ENCODE assay signal across 22 cellular contexts in genomic region chr2:30475542-30475941, GRCh38. TPM values are rescaled to one million over a fixed set of nuclear protein-coding genes. Genes with fewer than 3 reads are reported as not detected.
DNase-seq lines count a peak whose midpoint lies in the region; ATAC-seq and TF ChIP-seq lines count a peak whose summit lies in the region.
"Had no signal": no experiment of that assay in that cellular context is flagged by ENCODE, and none has a peak within 500 bp of the region (broad histone marks: within the 10 kb centered on the region; RNA-seq: fewer than 3 reads in every experiment).

No MANE protein-coding gene starts in this region.

- peak; percentile 15 for TF ChIP-seq CTCF in activated CD8-positive, alpha-beta T cell treated with anti-CD3 and anti-CD28 coated beads for 36 hours (IDR thresholded peaks at IDR 0.05)
- TF ChIP-seq CTCF in HFFc6 (IDR thresholded peaks at IDR 0.05) (peak; percentile 47), chondrocyte (IDR thresholded peaks at IDR 0.05) (peak; percentile 77), osteocyte (IDR thresholded peaks at IDR 0.05) (peak; percentile 49)

- DNase-seq in activated CD8-positive, alpha-beta T cell treated with anti-CD3 and anti-CD28 coated beads for 36 hours, result no peak
- no peak for DNase-seq in activated CD8-positive, alpha-beta T cell treated with anti-CD3 and anti-CD28 coated beads, Interleukin-2, amount 10 ng/mL, durations not matched to agents 7 days and 5 days
- DNase-seq in HFFc6 (no peak), chondrocyte (ENCODE audit: low spot score) (no peak), osteocyte (ENCODE audit: extremely low spot score, unreplicated experiment) (no peak), dermis blood vessel endothelial cell (no peak), NCI-H510A treated with DMSO at 0.1 percent for 48 hours (lab: John Stamatoyannopoulos, UW) (no peak)
- DNase-seq: activated CD4-positive, alpha-beta T cell treated with anti-CD3 and anti-CD28 coated beads, Interleukin-2, amount 50 U/mL, for 48 hours; activated naive CD4-positive, alpha-beta T cell treated with anti-CD3 and anti-CD28 coated beads for 36 hours; endodermal cell; GF-D8; mesendoderm; NCI-H1105 treated with DMSO at 0.1 percent for 48 hours; NCI-H2107; NCI-H524 treated with DMSO at 0.1 percent for 48 hours; SHP77; stimulated activated CD4-positive, alpha-beta T cell treated with anti-CD3 and anti-CD28 coated beads, Interleukin-4, amount 100 ng/mL, for 24 hours had no signal

- H3K4me3 Mint-ChIP-seq in activated CD8-positive, alpha-beta T cell treated with anti-CD3 and anti-CD28 coated beads for 36 hours, result no peak overlapping the region
- no peak overlapping the region for H3K4me3 Mint-ChIP-seq in activated CD8-positive, alpha-beta T cell treated with anti-CD3 and anti-CD28 coated beads, Interleukin-2, amount 10 ng/mL, durations not matched to agents 7 days and 5 days
- no peak overlapping the region for H3K4me3 Mint-ChIP-seq in HFFc6
- H3K4me3 Mint-ChIP-seq in chondrocyte (ENCODE audit: unreplicated experiment), result no peak overlapping the region
- H3K4me3 Mint-ChIP-seq in osteocyte (ENCODE audit: unreplicated experiment), result no peak overlapping the region
- H3K4me3 Mint-ChIP-seq: activated naive CD4-positive, alpha-beta T cell treated with anti-CD3 and anti-CD28 coated beads for 36 hours; CD14-positive monocyte; endodermal cell; natural killer cell treated with Interleukin-12 subunit alpha and Interleukin-12 subunit beta and Interleukin-15 and Interleukin-18, amount 100 ng/mL, for 72 hours; T-helper 1 cell treated with Interleukin-12 subunit alpha and Interleukin-12 subunit beta and Interleukin-4 antibody, amounts not matched to agents 30 μg/mL and 1 μg/mL, for 36 hours had no signal

- intact Hi-C loops in activated CD8-positive, alpha-beta T cell treated with anti-CD3 and anti-CD28 coated beads for 36 hours (cut with micrococcal nuclease), result no loop called here

- H3K27ac Mint-ChIP-seq in activated CD8-positive, alpha-beta T cell treated with anti-CD3 and anti-CD28 coated beads for 36 hours, result no peak overlapping the region
- H3K27ac Mint-ChIP-seq in activated CD8-positive, alpha-beta T cell treated with anti-CD3 and anti-CD28 coated beads, Interleukin-2, amount 10 ng/mL, durations not matched to agents 7 days and 5 days, result no peak overlapping the region
- H3K27ac Mint-ChIP-seq in HFFc6, result no peak overlapping the region
- no peak overlapping the region for H3K27ac Mint-ChIP-seq in chondrocyte (ENCODE audit: unreplicated experiment)
- no peak overlapping the region for H3K27ac Mint-ChIP-seq in osteocyte (ENCODE audit: unreplicated experiment)
- H3K27ac Mint-ChIP-seq: activated naive CD4-positive, alpha-beta T cell treated with anti-CD3 and anti-CD28 coated beads for 36 hours; CD14-positive monocyte; endodermal cell; progenitor cell of endocrine pancreas; T-helper 1 cell treated with Interleukin-12 subunit alpha and Interleukin-12 subunit beta and Interleukin-4 antibody, amounts not matched to agents 30 μg/mL and 1 μg/mL, for 36 hours had no signal

- no peak for ATAC-seq in activated CD8-positive, alpha-beta T cell treated with anti-CD3 and anti-CD28 coated beads for 36 hours
- ATAC-seq in activated CD8-positive, alpha-beta T cell treated with anti-CD3 and anti-CD28 coated beads, Interleukin-2, amount 10 ng/mL, durations not matched to agents 7 days and 5 days, result no peak
- ATAC-seq in HG02884 (IDR thresholded peaks at IDR 0.05; ENCODE audit: unreplicated experiment), result no peak
- ATAC-seq: natural killer cell treated with Interleukin-12 subunit alpha and Interleukin-12 subunit beta and Interleukin-15 and Interleukin-18, amount 100 ng/mL, for 72 hours had no signal

- peaks cover 10% of the 10 kb centered on the region for H3K36me3 Mint-ChIP-seq in activated CD8-positive, alpha-beta T cell treated with anti-CD3 and anti-CD28 coated beads for 36 hours (ENCODE audit: low read depth)
- H3K36me3 Mint-ChIP-seq in activated CD8-positive, alpha-beta T cell treated with anti-CD3 and anti-CD28 coated beads, Interleukin-2, amount 10 ng/mL, durations not matched to agents 7 days and 5 days (ENCODE audit: low read depth), result peaks cover 8% of the 10 kb centered on the region
- no peaks in the 10 kb centered on the region for H3K36me3 Mint-ChIP-seq in HFFc6 (ENCODE audit: low read depth)
- peaks cover 2% of the 10 kb centered on the region for H3K36me3 Mint-ChIP-seq in chondrocyte (ENCODE audit: low read depth)
- H3K36me3 Mint-ChIP-seq in osteocyte (ENCODE audit: unreplicated experiment), result peaks cover 4% of the 10 kb centered on the region
- H3K36me3 Mint-ChIP-seq: natural killer cell treated with Interleukin-12 subunit alpha and Interleukin-12 subunit beta and Interleukin-15 and Interleukin-18, amount 100 ng/mL, for 72 hours had no signal

- H3K27me3 Mint-ChIP-seq in activated CD8-positive, alpha-beta T cell treated with anti-CD3 and anti-CD28 coated beads for 36 hours, result no peaks in the 10 kb centered on the region
- no peaks in the 10 kb centered on the region for H3K27me3 Mint-ChIP-seq in activated CD8-positive, alpha-beta T cell treated with anti-CD3 and anti-CD28 coated beads, Interleukin-2, amount 10 ng/mL, durations not matched to agents 7 days and 5 days (ENCODE audit: low read depth)
- H3K27me3 Mint-ChIP-seq in HFFc6 (ENCODE audit: insufficient read depth) (no peaks in the 10 kb centered on the region), chondrocyte (ENCODE audit: low read depth) (no peaks in the 10 kb centered on the region), osteocyte (ENCODE audit: unreplicated experiment) (no peaks in the 10 kb centered on the region)
- H3K27me3 Mint-ChIP-seq: natural killer cell treated with Interleukin-12 subunit alpha and Interleukin-12 subunit beta and Interleukin-15 and Interleukin-18, amount 100 ng/mL, for 72 hours; progenitor cell of endocrine pancreas had no signal

- H3K4me1 Mint-ChIP-seq in activated CD8-positive, alpha-beta T cell treated with anti-CD3 and anti-CD28 coated beads for 36 hours (ENCODE audit: low read depth), result peaks cover 32% of the 10 kb centered on the region
- H3K4me1 Mint-ChIP-seq in activated CD8-positive, alpha-beta T cell treated with anti-CD3 and anti-CD28 coated beads, Interleukin-2, amount 10 ng/mL, durations not matched to agents 7 days and 5 days (ENCODE audit: low read depth), result no peaks in the 10 kb centered on the region
- H3K4me1 Mint-ChIP-seq in HFFc6 (ENCODE audit: low read depth) (peaks cover 15% of the 10 kb centered on the region), chondrocyte (ENCODE audit: low read depth) (peaks cover 40% of the 10 kb centered on the region), osteocyte (ENCODE audit: unreplicated experiment) (peaks cover 13% of the 10 kb centered on the region)

- H3K9me3 Mint-ChIP-seq in activated CD8-positive, alpha-beta T cell treated with anti-CD3 and anti-CD28 coated beads for 36 hours, result no peaks in the 10 kb centered on the region
- H3K9me3 Mint-ChIP-seq in activated CD8-positive, alpha-beta T cell treated with anti-CD3 and anti-CD28 coated beads, Interleukin-2, amount 10 ng/mL, durations not matched to agents 7 days and 5 days (ENCODE audit: insufficient read depth), result no peaks in the 10 kb centered on the region
- H3K9me3 Mint-ChIP-seq in HFFc6 (no peaks in the 10 kb centered on the region), chondrocyte (ENCODE audit: low read depth) (peaks cover 1% of the 10 kb centered on the region), osteocyte (ENCODE audit: unreplicated experiment) (no peaks in the 10 kb centered on the region)
- H3K9me3 Mint-ChIP-seq: activated naive CD4-positive, alpha-beta T cell treated with anti-CD3 and anti-CD28 coated beads for 36 hours; natural killer cell treated with Interleukin-12 subunit alpha and Interleukin-12 subunit beta and Interleukin-15 and Interleukin-18, amount 100 ng/mL, for 72 hours; T-helper 1 cell treated with Interleukin-12 subunit alpha and Interleukin-12 subunit beta and Interleukin-4 antibody, amounts not matched to agents 30 μg/mL and 1 μg/mL, for 36 hours had no signal

- CTCF ChIA-PET in activated CD8-positive, alpha-beta T cell treated with anti-CD3 and anti-CD28 coated beads for 36 hours (lab: Charles Lee), result interaction anchor here (0.8 to 1.8 kb wide), 10 partner anchors 13 to 311 kb away, joined by 3 to 7 read pairs (median 4); no protein-coding TSS in a partner anchor
- CTCF ChIA-PET in activated CD8-positive, alpha-beta T cell treated with anti-CD3 and anti-CD28 coated beads, Interleukin-2, amount 10 ng/mL, durations not matched to agents 7 days and 5 days (lab: Charles Lee), result interaction anchor here (1.1 to 3.6 kb wide), 5 partner anchors 43 to 327 kb away, joined by 3 to 33 read pairs (median 3); no protein-coding TSS in a partner anchor

- POLR2A ChIA-PET in activated CD8-positive, alpha-beta T cell treated with anti-CD3 and anti-CD28 coated beads for 36 hours (lab: Charles Lee), result interaction anchor here (1.2 kb wide), 1 partner anchor 47 kb away, joined by 3 read pairs; no protein-coding TSS in a partner anchor
- POLR2A ChIA-PET in activated CD8-positive, alpha-beta T cell treated with anti-CD3 and anti-CD28 coated beads, Interleukin-2, amount 10 ng/mL, durations not matched to agents 7 days and 5 days (lab: Charles Lee), result no interaction called here

RNA-seq across cellular contexts. Expression of gene LCLAT1, which starts 28.5 kb away (rescaled TPM):
- total RNA-seq in activated CD8-positive, alpha-beta T cell treated with anti-CD3 and anti-CD28 coated beads for 36 hours, result 10 to 100 TPM; 19.0 to 20.5 TPM
- total RNA-seq in activated CD8-positive, alpha-beta T cell treated with anti-CD3 and anti-CD28 coated beads, Interleukin-2, amount 10 ng/mL, durations not matched to agents 7 days and 5 days, result 10 to 100 TPM; 25.1 to 25.3 TPM
- total RNA-seq in HFFc6 (2021; fragmentation: NEBNext Ultra II Directional; extraction: Animal tissue kit (Norgen Biotek cat#: 25700)), result 10 to 100 TPM; 21.0 to 27.0 (median 23.0) TPM
- 17.4 to 19.5 TPM (median 17.8 TPM) in 3 replicates for total RNA-seq in chondrocyte
- total RNA-seq in osteocyte, result 13.6 and 18.2 TPM in 2 replicates
- 14.6 and 15.4 TPM in 2 replicates for total RNA-seq in dermis blood vessel endothelial cell

Comparison
In these comparisons a context has a peak if more than half of its experiments do, and no peak if none do; other contexts are left out.
1. CTCF ChIP-seq: peak in every context shown above with its lines; median percentile 77 in chondrocyte; 49 in osteocyte; 47 in HFFc6; 15 in activated CD8-positive, alpha-beta T cell treated with anti-CD3 and anti-CD28 coated beads for 36 hours.